Comparison of ENCODE assay signal across 8 cellular contexts in genomic region chr2:30235008-30235655, GRCh38. TPM values are rescaled to one million over a fixed set of nuclear protein-coding genes. Genes with fewer than 3 reads are reported as not detected.
DNase-seq lines count a peak whose midpoint lies in the region; TF ChIP-seq lines count a peak whose summit lies in the region.
"Had no signal": no experiment of that assay in that cellular context is flagged by ENCODE, and none has a peak within 500 bp of the region (broad histone marks: within the 10 kb centered on the region; RNA-seq: fewer than 3 reads in every experiment).

No MANE protein-coding gene starts in this region.

- H3K4me1 ChIP-seq in mononuclear cell (ENCODE audit: insufficient read depth, low read length) (peaks cover 89% of the 10 kb centered on the region), thymus (ENCODE audit: control insufficient read depth, insufficient read depth, low read length) (peaks cover 33% of the 10 kb centered on the region)

- H3K27me3 ChIP-seq in mononuclear cell (ENCODE audit: insufficient read depth, low read length) (peaks cover 21% of the 10 kb centered on the region), thymus (ENCODE audit: control insufficient read depth, insufficient read depth) (no peaks in the 10 kb centered on the region)

- DNase-seq in activated naive CD4-positive, alpha-beta T cell treated with anti-CD3 and anti-CD28 coated beads, Interleukin-2, amount 10 ng/mL, durations not matched to agents 7 days and 5 days: peak; percentile 67
- no peak for DNase-seq in GM19238 (ENCODE audit: insufficient read length, low spot score)
- no peak for DNase-seq in superior temporal gyrus (ENCODE audit: extremely low spot score)
- no peak for DNase-seq in substantia nigra (lab: John Stamatoyannopoulos, UW)

- TF ChIP-seq CTCF in WI38 (IDR thresholded peaks at IDR 0.05; ENCODE audit: low read depth, low read length): no peak

- peaks cover 9% of the 10 kb centered on the region for H3K27me3 Mint-ChIP-seq in activated naive CD4-positive, alpha-beta T cell treated with anti-CD3 and anti-CD28 coated beads, Interleukin-2, amount 10 ng/mL, durations not matched to agents 7 days and 5 days

- H3K9me3 Mint-ChIP-seq in activated naive CD4-positive, alpha-beta T cell treated with anti-CD3 and anti-CD28 coated beads, Interleukin-2, amount 10 ng/mL, durations not matched to agents 7 days and 5 days: peaks cover 3% of the 10 kb centered on the region

- H3K27ac Mint-ChIP-seq in activated naive CD4-positive, alpha-beta T cell treated with anti-CD3 and anti-CD28 coated beads, Interleukin-2, amount 10 ng/mL, durations not matched to agents 7 days and 5 days: peak overlapping the region; percentile 97

- H3K36me3 ChIP-seq in thymus (ENCODE audit: control insufficient read depth, insufficient read depth): peaks cover 54% of the 10 kb centered on the region

- peak overlapping the region; percentile 79 for H3K4me3 Mint-ChIP-seq in activated naive CD4-positive, alpha-beta T cell treated with anti-CD3 and anti-CD28 coated beads, Interleukin-2, amount 10 ng/mL, durations not matched to agents 7 days and 5 days

- CTCF ChIA-PET in activated naive CD4-positive, alpha-beta T cell treated with anti-CD3 and anti-CD28 coated beads, Interleukin-2, amount 10 ng/mL, durations not matched to agents 7 days and 5 days (lab: Charles Lee): interaction anchor here (1.0 to 13.7 kb wide), 10 partner anchors 8 to 476 kb away, joined by 3 to 96 read pairs (median 4); no protein-coding TSS in a partner anchor

- H3K4me3 ChIP-seq in WI38 (ENCODE audit: low read depth, low read length) (peak overlapping the region; percentile 88), mononuclear cell (ENCODE audit: low read length) (peak overlapping the region; percentile 80), thymus (ENCODE audit: low read length) (peak overlapping the region; percentile 72)

- H3K9me3 ChIP-seq in mononuclear cell (ENCODE audit: low read depth, low read length) (no peaks in the 10 kb centered on the region), thymus (ENCODE audit: control insufficient read depth) (no peaks in the 10 kb centered on the region)

- H3K4me1 Mint-ChIP-seq in activated naive CD4-positive, alpha-beta T cell treated with anti-CD3 and anti-CD28 coated beads, Interleukin-2, amount 10 ng/mL, durations not matched to agents 7 days and 5 days: peaks cover 77% of the 10 kb centered on the region

- peak overlapping the region; percentile 57 for H3K27ac ChIP-seq in thymus (ENCODE audit: low read depth)
- no peak overlapping the region for H3K27ac ChIP-seq in substantia nigra (ENCODE audit: low read depth, low read length, poor library complexity, severe bottlenecking)
- H3K27ac ChIP-seq: HL-60 had no signal

- peaks cover 61% of the 10 kb centered on the region for H3K36me3 Mint-ChIP-seq in activated naive CD4-positive, alpha-beta T cell treated with anti-CD3 and anti-CD28 coated beads, Interleukin-2, amount 10 ng/mL, durations not matched to agents 7 days and 5 days

- 83% methylated on average over 6 of the region's 6 CpGs for WGBS in thymus

RNA-seq across cellular contexts. Expression of gene LBH, which starts 3.8 kb away (rescaled TPM):
- total RNA-seq in mononuclear cell: 91.4 TPM
- polyA plus RNA-seq in thymus: 88.9 TPM
